ENCODE assay signal across 25 cellular contexts in the genomic region with DNA sequence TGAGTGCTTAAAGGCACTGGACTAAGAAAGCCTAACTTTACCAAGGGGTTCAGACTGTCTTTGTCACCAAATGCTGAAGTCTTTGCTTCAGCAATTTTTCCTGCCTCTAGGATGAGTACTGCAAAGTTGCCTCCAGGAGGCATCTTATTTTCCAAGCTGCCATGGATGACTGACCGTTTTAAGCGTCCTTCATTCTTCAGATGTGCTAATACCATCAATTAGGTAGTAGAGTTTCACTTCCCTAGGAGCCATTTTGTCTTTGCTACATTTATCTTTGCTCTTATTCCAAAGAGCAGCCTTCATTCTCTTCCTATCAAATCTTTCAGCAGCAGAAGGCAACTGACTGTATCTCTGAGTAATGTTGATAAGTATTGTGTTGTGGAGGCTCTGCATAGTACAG.
"Had no signal": no experiment of that assay in that cellular context is flagged by ENCODE, and none has a peak within 500 bp of the region (broad histone marks: within the 10 kb centered on the region; RNA-seq: fewer than 3 reads in every experiment).

No MANE protein-coding gene starts in this region.

- H3K4me1 ChIP-seq: Peyer's patch, SJCRH30 had no signal

- H3K4me3 ChIP-seq: K562, PC-9, Peyer's patch, SJCRH30 had no signal

- FAIRE-seq: HTR-8/SVneo, K562 had no signal

- H3K9me3 ChIP-seq: Peyer's patch, SJCRH30 had no signal

- H3K4me2 ChIP-seq: KMS-11, PC-9 had no signal

- H3K4me3 Mint-ChIP-seq: IgD-negative memory B cell had no signal

- H3K9ac ChIP-seq: KMS-11 had no signal

- H3K36me3 ChIP-seq: Peyer's patch, SJCRH30 had no signal

- H3K27me3 ChIP-seq: Peyer's patch, SJCRH30 had no signal

- H3K36me3 Mint-ChIP-seq: IgD-negative memory B cell had no signal

- ATAC-seq: K562, Right ventricle myocardium inferior, SK-N-SH treated with all-trans-retinoic acid at 6 μM for 48 hours had no signal

- H2AFZ ChIP-seq: PC-9 had no signal

- H3K27ac ChIP-seq: HL-60, KMS-11, PC-9, Peyer's patch, SJCRH30 had no signal

- DNase-seq: NCI-H1092 treated with DMSO at 0.1 percent for 48 hours, NCI-H1436, NCI-H187, NCI-H2029, NCI-H2081 treated with DMSO at 0.1 percent for 48 hours, NCI-H2171, NCI-H226, NCI-H446, NCI-H510A, NCI-H524 treated with DMSO at 0.1 percent for 48 hours, NCI-H69, NCI-H774, OCI-M1, PC-9, Peyer's patch, SHP77 treated with DMSO at 0.1 percent for 48 hours, SJCRH30, T-helper 1 cell had no signal
